ENCODE assay signal across 7 cellular contexts in genomic region chr12:8609061-8609570, GRCh38. TPM values are rescaled to one million over a fixed set of nuclear protein-coding genes. Genes with fewer than 3 reads are reported as not detected.
DNase-seq lines count a peak whose midpoint lies in the region; ATAC-seq and TF ChIP-seq lines count a peak whose summit lies in the region.

No MANE protein-coding gene starts in this region.

- peak; percentile 41 to 82 (median 70) for TF ChIP-seq CTCF in dorsolateral prefrontal cortex (IDR thresholded peaks at IDR 0.05 in 54 of 56, conservative IDR thresholded peaks at IDR 0.05 in 2 of 56; ENCODE audit: low read depth in 1 of 56, partially characterized antibody in 56 of 56)

- H3K27me3 ChIP-seq in dorsolateral prefrontal cortex = peaks cover 0 to 7% (median 0%) of the 10 kb centered on the region in 45 donors

- intact Hi-C loops in dorsolateral prefrontal cortex (cut with DNase I) = loop anchor here (2.0 to 5.0 kb wide), 2 partner anchors 64 to 67 kb away; partner anchors contain the start of gene CLEC4E (in 1 of the 2)

- H3K27ac ChIP-seq in dorsolateral prefrontal cortex = no peak overlapping the region

- DNase-seq in DMS53 (lab: John Stamatoyannopoulos, UW) = peak; percentile 85
- peak; percentile 54 for DNase-seq in HCEC 1CT
- DNase-seq in OCI-M1 (lab: John Stamatoyannopoulos, UW) = peak; percentile 72
- DNase-seq in dorsolateral prefrontal cortex = peak in 1 of 10 donors; percentile 21
- DNase-seq in mucosa of gallbladder (ENCODE audit: low spot score) = peak; percentile 34
- no peak for DNase-seq in ureter (ENCODE audit: low spot score)

- H3K4me3 ChIP-seq in dorsolateral prefrontal cortex = no peak overlapping the region

- no peak for ATAC-seq in HG02970 (IDR thresholded peaks at IDR 0.05; ENCODE audit: low FRiP score, unreplicated experiment)

RNA-seq across cellular contexts. Expression of gene AICDA, which starts 3.5 kb away (rescaled TPM):
- total RNA-seq in dorsolateral prefrontal cortex = not detected
- total RNA-seq in mucosa of gallbladder = 2.2 TPM
- total RNA-seq in ureter = not detected

RNA-seq across cellular contexts. Expression of gene MFAP5, which starts 53.5 kb away (rescaled TPM):
- 1 to 10 TPM in 33 of 120 experiments, under 1 TPM in 64, not detected in 23; 0.16 to 4.5 (median 0.75) TPM for total RNA-seq in dorsolateral prefrontal cortex
- total RNA-seq in mucosa of gallbladder = 6.8 TPM
- 17.0 TPM for total RNA-seq in ureter
